ENCODE assay signal across 9 cellular contexts in the genomic region with DNA sequence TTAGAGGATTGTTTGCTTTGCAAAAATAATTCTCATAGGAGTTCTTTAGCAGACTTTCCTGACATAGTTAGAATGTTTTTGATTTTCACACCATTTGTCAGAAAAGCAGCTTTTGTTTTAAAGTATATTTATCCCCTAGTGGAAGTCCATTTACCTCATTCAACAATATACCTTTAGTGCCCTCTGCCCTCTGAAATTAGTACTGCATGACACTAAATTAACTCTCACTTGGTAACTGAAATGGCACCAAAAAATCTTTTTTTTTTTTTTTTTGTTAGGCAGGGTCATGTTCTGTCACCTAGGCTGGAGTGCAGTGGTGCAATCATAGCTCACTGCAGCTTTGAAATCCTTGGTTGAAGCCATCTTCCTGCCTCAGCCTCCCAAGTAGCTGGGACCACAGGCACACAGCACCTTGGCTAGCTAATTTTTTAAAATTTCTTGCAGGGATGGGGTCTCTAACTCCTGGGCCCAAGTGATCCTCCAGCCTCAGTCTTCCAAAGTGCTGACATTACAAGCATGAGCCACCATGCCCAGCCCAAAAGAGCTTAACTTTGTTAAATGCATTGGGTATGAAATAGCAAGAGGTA. TPM values are rescaled to one million over a fixed set of nuclear protein-coding genes. Genes with fewer than 3 reads are reported as not detected.
DNase-seq lines count a peak whose midpoint lies in the region; TF ChIP-seq lines count a peak whose summit lies in the region.
"Had no signal": no experiment of that assay in that cellular context is flagged by ENCODE, and none has a peak within 500 bp of the region (broad histone marks: within the 10 kb centered on the region; RNA-seq: fewer than 3 reads in every experiment).

No MANE protein-coding gene starts in this region.

- peak in 2 of 3 experiments; percentile 32 to 47 for TF ChIP-seq CTCF in ascending aorta (IDR thresholded peaks at IDR 0.05)

- peak; percentile 79 for DNase-seq in DMS53 (lab: John Stamatoyannopoulos, UW)
- peak; percentile 62 for DNase-seq in KBM-7
- DNase-seq in ascending aorta (ENCODE audit: low spot score in 2 of 2), result no peak
- DNase-seq in lung microvascular endothelial cell (ENCODE audit: low read depth in 2 of 2), result peak; percentile 29 to 51
- DNase-seq in NCI-H345 treated with DMSO at 0.1 percent for 48 hours (lab: John Stamatoyannopoulos, UW; ENCODE audit: unreplicated experiment), result no peak
- DNase-seq in cerebellum (ENCODE audit: low spot score), result no peak
- no peak for DNase-seq in NCI-H526 treated with DMSO at 0.1 percent for 48 hours (lab: John Stamatoyannopoulos, UW)
- no peak for DNase-seq in NK-92 treated with Interleukin-12 subunit alpha and Interleukin-12 subunit beta, amount 100 ng/mL, for 24 hours (lab: John Stamatoyannopoulos, UW)

- H3K9me3 ChIP-seq in ascending aorta, result no peaks in the 10 kb centered on the region
- H3K9me3 ChIP-seq: SJCRH30 had no signal

- H3K4me3 ChIP-seq in ascending aorta, result no peak overlapping the region
- H3K4me3 ChIP-seq: SJCRH30 had no signal

- H3K36me3 ChIP-seq in ascending aorta, result peaks cover 47 to 50% of the 10 kb centered on the region in 2 donors

- H3K4me1 ChIP-seq in ascending aorta, result no peaks in the 10 kb centered on the region

- in situ Hi-C loops in KBM-7 (cut with MboI; ENCODE audit: low pct_unique_long_range_greater_than_20kb, low sequenced_read_pairs), result no loop called here

- H3K27me3 ChIP-seq in ascending aorta, result no peaks in the 10 kb centered on the region
- H3K27me3 ChIP-seq: SJCRH30 had no signal

- no peak overlapping the region for H3K27ac ChIP-seq in ascending aorta
- H3K27ac ChIP-seq: SJCRH30 had no signal

- intact Hi-C loops in ascending aorta (cut with DNase I), result loop anchor here (5.0 kb wide), 1 partner anchor 97 kb away; no protein-coding TSS in a partner anchor

RNA-seq across cellular contexts. Expression of a gene that starts 13.6 kb away (rescaled TPM):
- total RNA-seq in ascending aorta (28.2 TPM), lung microvascular endothelial cell (17.2 and 22.0 TPM in 2 replicates), cerebellum (14.2 TPM)

RNA-seq across cellular contexts. Expression of a gene that starts 14.3 kb away (rescaled TPM):
- total RNA-seq in ascending aorta (not detected), lung microvascular endothelial cell (12.4 and 14.5 TPM in 2 replicates), cerebellum (42.2 TPM)

RNA-seq across cellular contexts. Expression of a gene that starts 58.2 kb away (rescaled TPM):
- total RNA-seq in ascending aorta, result not detected
- not detected in 2 replicates for total RNA-seq in lung microvascular endothelial cell
- total RNA-seq in cerebellum, result not detected
- total RNA-seq: SJCRH30 had no signal

Comparison
In these comparisons a context has a peak if more than half of its experiments do, and no peak if none do; other contexts are left out.
1. DNase-seq: peak in DMS53 (single experiment), KBM-7 (single experiment) and lung microvascular endothelial cell (2 of 2); none in ascending aorta (0 of 2), NCI-H345 treated with DMSO at 0.1 percent for 48 hours (single experiment), cerebellum (single experiment), NCI-H526 treated with DMSO at 0.1 percent for 48 hours (single experiment) and NK-92 treated with Interleukin-12 subunit alpha and Interleukin-12 subunit beta, amount 100 ng/mL, for 24 hours (single experiment).
2. RNA of a gene that starts 14.3 kb away (total RNA-seq): 42.2 TPM in cerebellum (single experiment) and 12.4 to 14.5 TPM in lung microvascular endothelial cell; not detected in ascending aorta (single experiment); every median in the first group is over 10 times any median in the second.